22 cellular contexts compared by ENCODE assay signal in the genomic region with DNA sequence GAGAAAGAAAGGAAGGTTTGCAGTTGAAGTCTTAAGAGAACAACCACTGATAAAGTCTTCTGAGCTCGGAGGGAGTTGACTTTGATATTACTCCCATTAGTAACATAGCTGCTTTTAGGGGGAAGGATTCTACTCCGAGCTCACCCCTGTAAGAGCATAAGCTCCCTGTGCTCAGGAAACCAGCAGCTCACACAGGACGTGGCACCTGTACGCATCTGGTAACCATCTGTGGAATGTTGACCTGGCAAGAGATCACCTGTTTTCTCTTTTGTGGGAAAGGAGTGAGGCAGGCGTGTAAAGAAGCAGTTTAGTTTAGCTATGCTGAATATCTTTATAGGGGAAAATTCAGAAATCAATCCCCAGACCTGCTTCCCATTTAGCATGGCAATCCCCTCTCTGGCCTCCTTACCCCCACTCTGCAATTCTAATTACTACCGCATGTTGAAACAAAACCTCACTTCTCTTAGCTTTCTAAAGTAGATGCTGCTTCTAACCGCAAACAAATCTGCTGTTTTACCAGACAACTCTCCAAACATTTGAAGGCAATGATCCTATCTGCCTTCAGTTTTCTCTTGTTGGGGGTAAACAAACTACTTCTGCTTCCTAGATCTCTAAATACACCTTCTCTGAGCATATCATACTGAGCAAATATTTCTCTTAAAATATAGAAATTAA.
"Had no signal": no experiment of that assay in that cellular context is flagged by ENCODE, and none has a peak within 500 bp of the region (broad histone marks: within the 10 kb centered on the region; RNA-seq: fewer than 3 reads in every experiment).

No MANE protein-coding gene starts in this region.

- H3K4me3 ChIP-seq: esophagus squamous epithelium, heart right ventricle, neural progenitor cell, right atrium auricular region, tibial artery had no signal

- H3K27ac ChIP-seq: esophagus squamous epithelium, heart right ventricle, neural progenitor cell, right atrium auricular region, tibial artery had no signal

- DNase-seq: activated CD4-positive, alpha-beta T cell treated with anti-CD3 and anti-CD28 coated beads, Interleukin-2, amount 50 U/mL, for 1 hour; activated CD4-positive, CD25-positive, alpha-beta regulatory T cell treated with anti-CD3 and anti-CD28 coated beads, Interleukin-2, amount 50 U/mL, for 72 hours; activated CD8-positive, alpha-beta memory T cell treated with anti-CD3 and anti-CD28 coated beads, Interleukin-2, amount 50 U/mL, for 48 hours; activated effector memory CD4-positive, alpha-beta T cell treated with anti-CD3 and anti-CD28 coated beads, Interleukin-2, amount 50 U/mL, for 16 hours; activated naive CD4-positive, alpha-beta T cell treated with anti-CD3 and anti-CD28 coated beads, Interleukin-2, amount 50 U/mL, for 16 hours; activated T-cell treated with anti-CD3 and anti-CD28 coated beads, Interleukin-2, amount 50 U/mL, for 72 hours; dermis blood vessel endothelial cell; effector memory CD4-positive, alpha-beta T cell; esophagus squamous epithelium; heart right ventricle; left cardiac atrium; mesendoderm; naive thymus-derived CD4-positive, alpha-beta T cell; stimulated activated CD4-positive, alpha-beta T cell treated with anti-CD3 and anti-CD28 coated beads, Interleukin-2, amount 100 ng/mL, for 24 hours; stimulated activated naive CD8-positive, alpha-beta T cell treated with anti-CD3 and anti-CD28 coated beads, Interleukin-15, Interleukin-2, amounts not matched to agents 100 U/mL and 50 U/mL, for 24 hours; substantia nigra; tibial artery had no signal

- FAIRE-seq: endothelial cell of umbilical vein, urothelium cell line had no signal

- H3K4me2 ChIP-seq: neural progenitor cell had no signal

- H3K36me3 Mint-ChIP-seq: neural progenitor cell had no signal

- H3K4me3 Mint-ChIP-seq: activated T-cell treated with anti-CD3 and anti-CD28 coated beads, Interleukin-2, amount 50 U/mL, for 72 hours; naive thymus-derived CD4-positive, alpha-beta T cell; neural progenitor cell had no signal

- H2AFZ ChIP-seq: neural progenitor cell had no signal

- H3K9me3 ChIP-seq: esophagus squamous epithelium, tibial artery had no signal

- ATAC-seq: activated T-cell treated with anti-CD3 and anti-CD28 coated beads, Interleukin-2, amount 50 U/mL, for 72 hours; heart right ventricle; left cardiac atrium; naive thymus-derived CD4-positive, alpha-beta T cell; stimulated activated naive CD8-positive, alpha-beta T cell treated with anti-CD3 and anti-CD28 coated beads, Interleukin-15, Interleukin-2, amounts not matched to agents 100 U/mL and 50 U/mL, for 24 hours had no signal

- H3K27me3 Mint-ChIP-seq: progenitor cell of endocrine pancreas had no signal

- H3K4me1 ChIP-seq: esophagus squamous epithelium, heart right ventricle, neural progenitor cell, right atrium auricular region had no signal

- H3K27ac Mint-ChIP-seq: activated T-cell treated with anti-CD3 and anti-CD28 coated beads, Interleukin-2, amount 50 U/mL, for 72 hours; naive thymus-derived CD4-positive, alpha-beta T cell; neural progenitor cell; progenitor cell of endocrine pancreas had no signal

- H3K27me3 ChIP-seq: esophagus squamous epithelium, neural progenitor cell, right atrium auricular region, tibial artery had no signal

- H3K4me1 Mint-ChIP-seq: naive thymus-derived CD4-positive, alpha-beta T cell; neural progenitor cell had no signal

- H3K9ac ChIP-seq: neural progenitor cell had no signal

- H3K36me3 ChIP-seq: esophagus squamous epithelium, heart right ventricle, neural progenitor cell, right atrium auricular region, tibial artery had no signal
